ENCODE assay signal across 23 cellular contexts in the genomic region with DNA sequence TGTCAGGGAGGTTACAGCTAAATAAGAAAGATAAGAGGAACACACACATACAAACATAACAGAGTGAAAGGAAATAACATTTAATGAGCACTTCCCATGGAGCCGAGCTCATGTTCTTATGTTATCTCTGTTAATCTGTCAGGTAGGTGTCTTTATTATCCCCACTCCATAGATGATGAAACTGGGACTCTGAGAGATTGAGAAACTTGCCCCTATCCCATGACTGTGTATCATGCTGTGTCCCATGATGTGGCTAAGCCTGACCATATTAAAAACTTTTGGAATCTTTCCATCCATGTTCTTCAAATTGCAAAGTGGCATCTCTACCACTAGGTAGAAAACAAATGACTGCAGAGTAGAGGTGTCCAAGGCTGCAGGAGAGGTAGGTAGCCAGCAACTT.
DNase-seq lines count a peak whose midpoint lies in the region; ATAC-seq and TF ChIP-seq lines count a peak whose summit lies in the region.
"Had no signal": no experiment of that assay in that cellular context is flagged by ENCODE, and none has a peak within 500 bp of the region (broad histone marks: within the 10 kb centered on the region; RNA-seq: fewer than 3 reads in every experiment).

No MANE protein-coding gene starts in this region.

- BruUV-seq in mammary epithelial cell (replicated peaks; lab: Mats Ljungman, UMichigan) (no TSS peak), MCF 10A (replicated peaks; lab: Mats Ljungman, UMichigan) (no TSS peak), A673 (replicated peaks; lab: Mats Ljungman, UMichigan) (no TSS peak)

- ATAC-seq in right cardiac atrium: peak; percentile 10 to 44
- ATAC-seq: naive thymus-derived CD4-positive, alpha-beta T cell; stimulated activated naive CD8-positive, alpha-beta T cell treated with anti-CD3 and anti-CD28 coated beads, Interleukin-15, amount 100 ng/mL, for 72 hours had no signal

- 87% methylated on average over 1 of the region's 1 CpG for WGBS in mammary epithelial cell (ENCODE audit: low coverage, missing lambda C conversion rate)
- WGBS in right cardiac atrium: 29% methylated on average over 1 of the region's 1 CpG

- H3K36me3 Mint-ChIP-seq in MCF 10A (ENCODE audit: insufficient read depth, unreplicated experiment): peaks cover 6% of the 10 kb centered on the region
- no peaks in the 10 kb centered on the region for H3K36me3 Mint-ChIP-seq in activated CD4-positive, alpha-beta memory T cell treated with anti-CD3 and anti-CD28 coated beads for 36 hours
- H3K36me3 Mint-ChIP-seq: CD4-positive, CD25-positive, alpha-beta regulatory T cell; memory B cell; naive thymus-derived CD4-positive, alpha-beta T cell had no signal

- H3K27me3 ChIP-seq in mammary epithelial cell (ENCODE audit: insufficient read depth, low read length) (peaks cover 4% of the 10 kb centered on the region), right cardiac atrium (ENCODE audit: control insufficient read depth, insufficient read depth) (no peaks in the 10 kb centered on the region), vagina (no peaks in the 10 kb centered on the region), A673 (replicated peaks; ENCODE audit: insufficient read depth, low read depth, low read length, poor library complexity) (no peaks in the 10 kb centered on the region)

- H3K9me3 Mint-ChIP-seq in MCF 10A (ENCODE audit: unreplicated experiment): no peaks in the 10 kb centered on the region
- no peaks in the 10 kb centered on the region for H3K9me3 Mint-ChIP-seq in activated CD4-positive, alpha-beta memory T cell treated with anti-CD3 and anti-CD28 coated beads for 36 hours
- H3K9me3 Mint-ChIP-seq: CD4-positive, CD25-positive, alpha-beta regulatory T cell; memory B cell; naive thymus-derived CD4-positive, alpha-beta T cell; stimulated activated naive CD8-positive, alpha-beta T cell treated with anti-CD3 and anti-CD28 coated beads, Interleukin-15, amount 100 ng/mL, for 72 hours had no signal

- no peak for TF ChIP-seq POLR2A in vagina (IDR thresholded peaks at IDR 0.05)

- intact Hi-C loops in mammary epithelial cell (cut with micrococcal nuclease): loop anchor here (10.0 kb wide), 2 partner anchors 534 to 1014 kb away; no protein-coding TSS in a partner anchor
- intact Hi-C loops in MCF 10A (cut with micrococcal nuclease): no loop called here
- intact Hi-C loops in activated CD4-positive, alpha-beta memory T cell treated with anti-CD3 and anti-CD28 coated beads for 36 hours (cut with micrococcal nuclease): loop anchor here (5.0 to 10.0 kb wide), 4 partner anchors 479 to 1184 kb away; partner anchors contain the start of genes LEPR and LEPROT
- intact Hi-C loops in right cardiac atrium (cut with DNase I): no loop called here
- intact Hi-C loops in vagina (cut with DNase I): loop anchor here (5.0 kb wide), 1 partner anchor 199 kb away; no protein-coding TSS in a partner anchor
- intact Hi-C loops in A673 (cut with micrococcal nuclease; ENCODE audit: unreplicated experiment): loop anchor here (10.0 kb wide), 1 partner anchor 1014 kb away; no protein-coding TSS in a partner anchor

- H3K27ac Mint-ChIP-seq in MCF 10A (ENCODE audit: low read depth, unreplicated experiment): no peak overlapping the region
- H3K27ac Mint-ChIP-seq in activated CD4-positive, alpha-beta memory T cell treated with anti-CD3 and anti-CD28 coated beads for 36 hours: peak overlapping the region; percentile 26
- H3K27ac Mint-ChIP-seq: memory B cell; stimulated activated naive CD8-positive, alpha-beta T cell treated with anti-CD3 and anti-CD28 coated beads, Interleukin-15, amount 100 ng/mL, for 72 hours had no signal

- POLR2A ChIA-PET in MCF 10A (lab: Yijun Ruan, JAX): interaction anchor here (0.8 to 2.0 kb wide), 2 partner anchors 197 to 198 kb away, joined by 3 to 5 read pairs; no protein-coding TSS in a partner anchor
- POLR2A ChIA-PET in activated CD4-positive, alpha-beta memory T cell treated with anti-CD3 and anti-CD28 coated beads for 36 hours (lab: Charles Lee): interaction anchor here (1.8 to 2.2 kb wide), 3 partner anchors 83 to 202 kb away, joined by 4 to 11 read pairs (median 11); no protein-coding TSS in a partner anchor
- POLR2A ChIA-PET in A673 (lab: Charles Lee; ENCODE audit: low non-redundant PET): no interaction called here

- CTCF ChIA-PET in mammary epithelial cell (lab: Charles Lee; ENCODE audit: low non-redundant PET): no interaction called here
- CTCF ChIA-PET in MCF 10A (lab: Yijun Ruan, JAX): interaction anchor here (0.5 to 28.2 kb wide), 9 partner anchors 9 to 289 kb away, joined by 3 to 687 read pairs (median 6); no protein-coding TSS in a partner anchor
- CTCF ChIA-PET in activated CD4-positive, alpha-beta memory T cell treated with anti-CD3 and anti-CD28 coated beads for 36 hours (lab: Charles Lee): interaction anchor here (1.1 to 20.4 kb wide), 6 partner anchors 98 to 817 kb away, joined by 3 to 476 read pairs (median 29); no protein-coding TSS in a partner anchor
- CTCF ChIA-PET in A673 (lab: Charles Lee): interaction anchor here (0.9 to 2.2 kb wide), 2 partner anchors 198 kb away, joined by 4 to 6 read pairs; no protein-coding TSS in a partner anchor

- no peak overlapping the region for H3K9ac ChIP-seq in mammary epithelial cell (ENCODE audit: insufficient read depth, low read length)
- H3K9ac ChIP-seq: parathyroid adenoma had no signal

- DNase-seq in mammary epithelial cell (peak; percentile 29), MCF 10A (ENCODE audit: unreplicated experiment) (no peak), right cardiac atrium (no peak), vagina (ENCODE audit: extremely low spot score in 2 of 2) (no peak), CD1c-positive myeloid dendritic cell (ENCODE audit: extremely low spot score) (no peak), A673 (ENCODE audit: low spot score) (no peak), NOMO-1 treated with dmso at 0.1 percent for 144 hours (lab: John Stamatoyannopoulos, UW; ENCODE audit: unreplicated experiment) (no peak)
- no peak for DNase-seq in activated CD4-positive, alpha-beta memory T cell treated with anti-CD3 and anti-CD28 coated beads for 36 hours
- DNase-seq: activated CD4-positive, CD25-positive, alpha-beta regulatory T cell; activated gamma-delta T cell; CD4-positive, CD25-positive, alpha-beta regulatory T cell; cerebellar nuclear complex; DMS153; GDM1; hypothalamus; naive thymus-derived CD4-positive, alpha-beta T cell; NCI-H1105 treated with DMSO at 0.1 percent for 48 hours; NCI-H526; SIG-M5; stimulated activated naive CD8-positive, alpha-beta T cell treated with anti-CD3 and anti-CD28 coated beads, Interleukin-15, amount 100 ng/mL, for 72 hours; T1000 had no signal

- no peak overlapping the region for H3K27ac ChIP-seq in mammary epithelial cell (ENCODE audit: insufficient read depth, low read depth, low read length)
- H3K27ac ChIP-seq in right cardiac atrium (ENCODE audit: low read length): no peak overlapping the region
- H3K27ac ChIP-seq in vagina: peak overlapping the region; percentile 66
- H3K27ac ChIP-seq in A673 (ENCODE audit: low read depth, low read length, poor library complexity, severe bottlenecking): no peak overlapping the region
- H3K27ac ChIP-seq: parathyroid adenoma had no signal

- no peaks in the 10 kb centered on the region for H3K79me2 ChIP-seq in mammary epithelial cell (ENCODE audit: insufficient read depth, low read length)
- H3K79me2 ChIP-seq: parathyroid adenoma had no signal

- peaks cover 19% of the 10 kb centered on the region for H3K4me1 Mint-ChIP-seq in MCF 10A (ENCODE audit: insufficient read depth, unreplicated experiment)
- H3K4me1 Mint-ChIP-seq in activated CD4-positive, alpha-beta memory T cell treated with anti-CD3 and anti-CD28 coated beads for 36 hours (ENCODE audit: low read depth): peaks cover 13% of the 10 kb centered on the region

- no peaks in the 10 kb centered on the region for H4K20me1 ChIP-seq in mammary epithelial cell (ENCODE audit: insufficient read depth, low read length)

- H3K4me1 ChIP-seq in mammary epithelial cell (ENCODE audit: insufficient read depth, low read length) (peaks cover 6% of the 10 kb centered on the region), right cardiac atrium (ENCODE audit: control insufficient read depth, insufficient read depth, low read length) (no peaks in the 10 kb centered on the region), vagina (peaks cover 10% of the 10 kb centered on the region), A673 (ENCODE audit: insufficient read depth, low read length, poor library complexity, severe bottlenecking) (peaks cover 80% of the 10 kb centered on the region)
- H3K4me1 ChIP-seq: parathyroid adenoma had no signal

- in situ Hi-C loops in mammary epithelial cell (cut with MboI; ENCODE audit: low sequenced_read_pairs in 2 of 2): loop anchor here in 1 of 2 donors (10.0 kb wide), 1 partner anchor 294 kb away; no protein-coding TSS in a partner anchor

- no peak overlapping the region for H3K4me3 Mint-ChIP-seq in MCF 10A (ENCODE audit: unreplicated experiment)
- no peak overlapping the region for H3K4me3 Mint-ChIP-seq in activated CD4-positive, alpha-beta memory T cell treated with anti-CD3 and anti-CD28 coated beads for 36 hours
- H3K4me3 Mint-ChIP-seq: memory B cell; naive thymus-derived CD4-positive, alpha-beta T cell; stimulated activated naive CD8-positive, alpha-beta T cell treated with anti-CD3 and anti-CD28 coated beads, Interleukin-15, amount 100 ng/mL, for 72 hours had no signal

- H3K36me3 ChIP-seq in mammary epithelial cell (ENCODE audit: insufficient read depth, low read length) (no peaks in the 10 kb centered on the region), vagina (no peaks in the 10 kb centered on the region), A673 (ENCODE audit: insufficient read depth, low read length, poor library complexity, severe bottlenecking) (no peaks in the 10 kb centered on the region)

- H3K4me2 ChIP-seq in mammary epithelial cell (ENCODE audit: insufficient read depth, low read depth, low read length): no peak overlapping the region

- dilution Hi-C loops in mammary epithelial cell (cut with HindIII; ENCODE audit: low sequenced_read_pairs): no loop called here

- H3K27me3 Mint-ChIP-seq in MCF 10A (ENCODE audit: insufficient read depth, unreplicated experiment): no peaks in the 10 kb centered on the region
- no peaks in the 10 kb centered on the region for H3K27me3 Mint-ChIP-seq in activated CD4-positive, alpha-beta memory T cell treated with anti-CD3 and anti-CD28 coated beads for 36 hours
- H3K27me3 Mint-ChIP-seq: CD4-positive, CD25-positive, alpha-beta regulatory T cell; memory B cell; naive thymus-derived CD4-positive, alpha-beta T cell; stimulated activated naive CD8-positive, alpha-beta T cell treated with anti-CD3 and anti-CD28 coated beads, Interleukin-15, amount 100 ng/mL, for 72 hours had no signal

- H3K9me3 ChIP-seq in mammary epithelial cell (replicated peaks; ENCODE audit: insufficient read depth, low read length): no peaks in the 10 kb centered on the region
- H3K9me3 ChIP-seq in right cardiac atrium (ENCODE audit: control insufficient read depth, low read length): no peaks in the 10 kb centered on the region
- no peaks in the 10 kb centered on the region for H3K9me3 ChIP-seq in vagina
- no peaks in the 10 kb centered on the region for H3K9me3 ChIP-seq in A673 (ENCODE audit: low read depth, low read length, poor library complexity, severe bottlenecking)

- H2AFZ ChIP-seq in mammary epithelial cell (ENCODE audit: low read depth, low read length): no peak overlapping the region
- H2AFZ ChIP-seq: parathyroid adenoma had no signal

- TF ChIP-seq CTCF in mammary epithelial cell (conservative IDR thresholded peaks at IDR 0.05 in 1 of 2, IDR thresholded peaks at IDR 0.05 in 1 of 2; ENCODE audit: extremely low read depth in 1 of 2, insufficient read depth in 1 of 2, low read depth in 1 of 2, low read length in 2 of 2): no peak
- TF ChIP-seq CTCF in MCF 10A (IDR thresholded peaks at IDR 0.05; ENCODE audit: unreplicated experiment): no peak
- TF ChIP-seq CTCF in vagina (IDR thresholded peaks at IDR 0.05): no peak
- no peak for TF ChIP-seq CTCF in A673 (conservative IDR thresholded peaks at IDR 0.05; ENCODE audit: low read depth, low read length)

- H3K4me3 ChIP-seq in mammary epithelial cell (replicated peaks in 1 of 3; ENCODE audit: insufficient read depth in 1 of 3, low read depth in 2 of 3, low read length in 3 of 3): no peak overlapping the region
- H3K4me3 ChIP-seq in right cardiac atrium (ENCODE audit: low read length): no peak overlapping the region
- H3K4me3 ChIP-seq in vagina: no peak overlapping the region
- H3K4me3 ChIP-seq in A673 (ENCODE audit: low read depth, low read length, poor library complexity, severe bottlenecking): no peak overlapping the region

Comparison
In these comparisons a context has a peak if more than half of its experiments do, and no peak if none do; other contexts are left out.
1. intact Hi-C loops: an anchor here in mammary epithelial cell (10.0 kb wide), activated CD4-positive, alpha-beta memory T cell treated with anti-CD3 and anti-CD28 coated beads for 36 hours (5.0 to 10.0 kb wide), vagina (5.0 kb wide) and A673 (10.0 kb wide); none called in MCF 10A and right cardiac atrium.